Comparison of ENCODE assay signal across 8 cellular contexts in genomic region chr6:28648035-28648877, GRCh38.
DNase-seq lines count a peak whose midpoint lies in the region; ATAC-seq and TF ChIP-seq lines count a peak whose summit lies in the region.

No MANE protein-coding gene starts in this region.

- H3K27me3 ChIP-seq in CD8-positive, alpha-beta T cell (ENCODE audit: insufficient read depth, low read length) = peaks cover 3% of the 10 kb centered on the region
- peaks cover 3% of the 10 kb centered on the region for H3K27me3 ChIP-seq in foreskin keratinocyte

- no peak overlapping the region for H3K27ac ChIP-seq in CD8-positive, alpha-beta T cell (ENCODE audit: low read depth, low read length)
- no peak overlapping the region for H3K27ac ChIP-seq in foreskin keratinocyte

- peaks cover 14% of the 10 kb centered on the region for H3K4me1 Mint-ChIP-seq in CD8-positive, alpha-beta T cell (ENCODE audit: low read depth)

- intact Hi-C loops in CD8-positive, alpha-beta T cell (cut with DNase I, micrococcal nuclease) = no loop called here
- intact Hi-C loops in posterior cingulate gyrus (cut with DNase I) = no loop called here

- no peaks in the 10 kb centered on the region for H3K36me3 ChIP-seq in CD8-positive, alpha-beta T cell (ENCODE audit: insufficient read depth, low read length)

- no peaks in the 10 kb centered on the region for H3K9me3 ChIP-seq in CD8-positive, alpha-beta T cell (ENCODE audit: low read length)

- peaks cover 58% of the 10 kb centered on the region for H3K27me3 Mint-ChIP-seq in CD8-positive, alpha-beta T cell (ENCODE audit: low read depth)

- H3K36me3 Mint-ChIP-seq in CD8-positive, alpha-beta T cell = no peaks in the 10 kb centered on the region

- DNase-seq in CD8-positive, alpha-beta T cell = peak in 2 of 7 experiments; percentile 8 to 28
- peak; percentile 57 for DNase-seq in HCEC 1CT
- DNase-seq in NCI-H69 (lab: John Stamatoyannopoulos, UW) = peak; percentile 76
- peak; percentile 91 for DNase-seq in activated CD8-positive, alpha-beta memory T cell treated with anti-CD3 and anti-CD28 coated beads, Interleukin-2, amount 50 U/mL, for 48 hours
- peak; percentile 60 to 79 for DNase-seq in foreskin keratinocyte
- DNase-seq in posterior cingulate gyrus = peak in 7 of 10 donors; percentile 28 to 84 (median 47)
- no peak for DNase-seq in T-helper 9 cell

- no peak for ATAC-seq in CD8-positive, alpha-beta T cell
- ATAC-seq in foreskin keratinocyte (peak; percentile 51), HG03342 (IDR thresholded peaks at IDR 0.05; ENCODE audit: unreplicated experiment) (no peak)

- H3K4me3 Mint-ChIP-seq in CD8-positive, alpha-beta T cell = peak overlapping the region; percentile 77

- H3K9me3 Mint-ChIP-seq in CD8-positive, alpha-beta T cell = no peaks in the 10 kb centered on the region

- H3K27ac Mint-ChIP-seq in CD8-positive, alpha-beta T cell = no peak overlapping the region

- POLR2A ChIA-PET in CD8-positive, alpha-beta T cell (lab: Charles Lee) = interaction anchor here (0.5 kb wide), 1 partner anchor 38 kb away, joined by 3 read pairs; no protein-coding TSS in a partner anchor

- H3K4me1 ChIP-seq in CD8-positive, alpha-beta T cell (ENCODE audit: insufficient read depth, low read length) = peaks cover 12% of the 10 kb centered on the region
- peaks cover 3% of the 10 kb centered on the region for H3K4me1 ChIP-seq in foreskin keratinocyte

- CTCF ChIA-PET in CD8-positive, alpha-beta T cell (lab: Charles Lee) = no interaction called here

- TF ChIP-seq CTCF in CD8-positive, alpha-beta T cell (IDR thresholded peaks at IDR 0.05) = no peak
- TF ChIP-seq CTCF in foreskin keratinocyte (conservative IDR thresholded peaks at IDR 0.05) = no peak

- no peak overlapping the region for H3K4me3 ChIP-seq in CD8-positive, alpha-beta T cell (ENCODE audit: low read depth, low read length)
